Comparison of ENCODE assay signal across 16 cellular contexts in the genomic region with DNA sequence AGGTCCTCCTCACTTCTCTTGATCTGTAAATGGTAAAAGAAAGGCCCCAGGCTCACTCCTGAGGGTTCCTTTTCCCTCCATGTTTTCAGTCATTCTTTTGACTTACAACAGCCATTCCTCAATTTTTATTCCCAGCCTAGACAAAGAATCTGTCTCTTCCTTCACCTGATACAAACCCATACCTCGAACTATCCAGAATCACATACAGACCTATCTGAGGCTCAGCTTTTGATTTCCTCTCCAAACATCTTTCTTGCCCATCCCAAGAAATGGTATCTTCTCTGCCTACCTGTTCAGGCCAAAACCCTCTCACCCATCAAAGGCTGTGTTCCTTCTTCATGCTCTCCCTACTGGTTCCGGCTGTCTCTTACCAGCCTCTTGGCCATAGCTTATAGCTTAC. TPM values are rescaled to one million over a fixed set of nuclear protein-coding genes. Genes with fewer than 3 reads are reported as not detected.
A peak's percentile ranks its signal among the peaks of the same experiment; 100 is the strongest.
DNase-seq lines count a peak whose midpoint lies in the region; ATAC-seq and TF ChIP-seq lines count a peak whose summit lies in the region.
"Had no signal": no experiment of that assay in that cellular context is flagged by ENCODE, and none has a peak within 500 bp of the region (broad histone marks: within the 10 kb centered on the region; RNA-seq: fewer than 3 reads in every experiment).

No MANE protein-coding gene starts in this region.

- no peaks in the 10 kb centered on the region for H3K9me3 ChIP-seq in CD4-positive, CD25-positive, alpha-beta regulatory T cell (ENCODE audit: control insufficient read depth in 2 of 2, low read length in 2 of 2)
- no peaks in the 10 kb centered on the region for H3K9me3 ChIP-seq in DOHH2 (ENCODE audit: control insufficient read depth, insufficient read depth, low read length)
- H3K9me3 ChIP-seq: ascending aorta; BLaER1 treated with 17β-estradiol and CSF1 and Interleukin-3, amounts not matched to agents 10 nM and 100 nM; tibial nerve had no signal

- H3K9me2 ChIP-seq in DOHH2 (replicated peaks; ENCODE audit: control insufficient read depth, low read length): no peaks in the 10 kb centered on the region

- peak overlapping the region; percentile 3 to 93 (median 54) for H3K4me3 Mint-ChIP-seq in CD4-positive, CD25-positive, alpha-beta regulatory T cell
- H3K4me3 Mint-ChIP-seq in activated CD4-positive, alpha-beta memory T cell treated with anti-CD3 and anti-CD28 coated beads, Interleukin-2, amount 10 ng/mL, durations not matched to agents 7 days and 5 days: no peak overlapping the region
- peak overlapping the region; percentile 9 for H3K4me3 Mint-ChIP-seq in mesothelial cell of epicardium

- peak overlapping the region; percentile 74 for H3K4me2 ChIP-seq in DOHH2 (ENCODE audit: low read length)

- no peak overlapping the region for H3K27ac ChIP-seq in CD4-positive, CD25-positive, alpha-beta regulatory T cell (ENCODE audit: insufficient read depth, low read length, poor library complexity, severe bottlenecking)
- H3K27ac ChIP-seq in DOHH2 (ENCODE audit: low read depth, low read length): 0 out of 2 replicates have a peak overlapping the region, but pooled peaks have one; percentile 8
- H3K27ac ChIP-seq: tibial nerve had no signal

- H3K27ac Mint-ChIP-seq in CD4-positive, CD25-positive, alpha-beta regulatory T cell: peak overlapping the region in 2 of 3 donors; percentile 68 to 99
- peak overlapping the region; percentile 23 for H3K27ac Mint-ChIP-seq in activated CD4-positive, alpha-beta memory T cell treated with anti-CD3 and anti-CD28 coated beads, Interleukin-2, amount 10 ng/mL, durations not matched to agents 7 days and 5 days
- H3K27ac Mint-ChIP-seq in mesothelial cell of epicardium: peak overlapping the region; percentile 35

- H3K9me3 Mint-ChIP-seq in CD4-positive, CD25-positive, alpha-beta regulatory T cell: peaks cover 0 to 2% (median 0%) of the 10 kb centered on the region in 7 donors
- H3K9me3 Mint-ChIP-seq in activated CD4-positive, alpha-beta memory T cell treated with anti-CD3 and anti-CD28 coated beads, Interleukin-2, amount 10 ng/mL, durations not matched to agents 7 days and 5 days: no peaks in the 10 kb centered on the region
- H3K9me3 Mint-ChIP-seq in mesothelial cell of epicardium: no peaks in the 10 kb centered on the region

- H3K36me3 ChIP-seq in CD4-positive, CD25-positive, alpha-beta regulatory T cell (ENCODE audit: control insufficient read depth, insufficient read depth, low read length): peaks cover 62% of the 10 kb centered on the region
- peaks cover 94% of the 10 kb centered on the region for H3K36me3 ChIP-seq in DOHH2 (ENCODE audit: control insufficient read depth, low read length)

- CTCF ChIA-PET in activated CD4-positive, alpha-beta memory T cell treated with anti-CD3 and anti-CD28 coated beads, Interleukin-2, amount 10 ng/mL, durations not matched to agents 7 days and 5 days (lab: Charles Lee): interaction anchor here (0.6 to 3.2 kb wide), 3 partner anchors 9 to 702 kb away, joined by 3 to 39 read pairs (median 4); partner anchors contain the start of genes TRIM28 and ZBTB45

- H3K4me1 ChIP-seq in CD4-positive, CD25-positive, alpha-beta regulatory T cell (ENCODE audit: control insufficient read depth, insufficient read depth, low read length, poor library complexity, severe bottlenecking): peaks cover 38% of the 10 kb centered on the region
- peaks cover 45% of the 10 kb centered on the region for H3K4me1 ChIP-seq in DOHH2 (ENCODE audit: control insufficient read depth, low read length)

- no peaks in the 10 kb centered on the region for H3K27me3 Mint-ChIP-seq in CD4-positive, CD25-positive, alpha-beta regulatory T cell
- no peaks in the 10 kb centered on the region for H3K27me3 Mint-ChIP-seq in activated CD4-positive, alpha-beta memory T cell treated with anti-CD3 and anti-CD28 coated beads, Interleukin-2, amount 10 ng/mL, durations not matched to agents 7 days and 5 days
- no peaks in the 10 kb centered on the region for H3K27me3 Mint-ChIP-seq in mesothelial cell of epicardium (ENCODE audit: low read depth)

- peaks cover 31% of the 10 kb centered on the region for H3K36me3 Mint-ChIP-seq in CD4-positive, CD25-positive, alpha-beta regulatory T cell
- peaks cover 83% of the 10 kb centered on the region for H3K36me3 Mint-ChIP-seq in activated CD4-positive, alpha-beta memory T cell treated with anti-CD3 and anti-CD28 coated beads, Interleukin-2, amount 10 ng/mL, durations not matched to agents 7 days and 5 days (ENCODE audit: low read depth)
- peaks cover 34% of the 10 kb centered on the region for H3K36me3 Mint-ChIP-seq in mesothelial cell of epicardium

- peaks cover 0 to 62% (median 30%) of the 10 kb centered on the region in 4 donors for H3K4me1 Mint-ChIP-seq in CD4-positive, CD25-positive, alpha-beta regulatory T cell
- peaks cover 52% of the 10 kb centered on the region for H3K4me1 Mint-ChIP-seq in activated CD4-positive, alpha-beta memory T cell treated with anti-CD3 and anti-CD28 coated beads, Interleukin-2, amount 10 ng/mL, durations not matched to agents 7 days and 5 days
- peaks cover 34% of the 10 kb centered on the region for H3K4me1 Mint-ChIP-seq in mesothelial cell of epicardium

- POLR2A ChIA-PET in activated CD4-positive, alpha-beta memory T cell treated with anti-CD3 and anti-CD28 coated beads, Interleukin-2, amount 10 ng/mL, durations not matched to agents 7 days and 5 days (lab: Charles Lee): interaction anchor here (1.8 to 7.2 kb wide), 4 partner anchors 8 to 190 kb away, joined by 6 to 82 read pairs (median 40); partner anchors contain the start of genes TRIM28, ZBTB45 and ZNF497

- TF ChIP-seq CTCF in DOHH2 (IDR thresholded peaks at IDR 0.05; ENCODE audit: low read depth, low read length, poor library complexity, severe bottlenecking) (no peak), mesothelial cell of epicardium (IDR thresholded peaks at IDR 0.05; ENCODE audit: unreplicated experiment) (no peak)

- peaks cover 49% of the 10 kb centered on the region for H3F3A ChIP-seq in DOHH2 (ENCODE audit: control insufficient read depth, insufficient read depth)

- DNase-seq in CD4-positive, CD25-positive, alpha-beta regulatory T cell: no peak
- DNase-seq in activated CD4-positive, alpha-beta memory T cell treated with anti-CD3 and anti-CD28 coated beads, Interleukin-2, amount 10 ng/mL, durations not matched to agents 7 days and 5 days: no peak
- DNase-seq in mesothelial cell of epicardium (ENCODE audit: low spot score in 2 of 2, unreplicated experiment in 2 of 2) (no peak), SKM-1 (lab: John Stamatoyannopoulos, UW; ENCODE audit: unreplicated experiment) (no peak), HK-2 (ENCODE audit: unreplicated experiment) (no peak), NCI-H82 (lab: John Stamatoyannopoulos, UW) (no peak)
- DNase-seq: dermis blood vessel endothelial cell, NCI-H2107, right cardiac atrium had no signal

- H3K4me3 ChIP-seq in CD4-positive, CD25-positive, alpha-beta regulatory T cell (ENCODE audit: low read depth, low read length): no peak overlapping the region
- no peak overlapping the region for H3K4me3 ChIP-seq in DOHH2 (ENCODE audit: low read length)
- H3K4me3 ChIP-seq: tibial nerve had no signal

- H4K20me1 ChIP-seq in DOHH2 (ENCODE audit: control insufficient read depth, insufficient read depth, low read depth, low read length): no peaks in the 10 kb centered on the region; the same call in 1 of the 2 replicates

- peaks cover 62% of the 10 kb centered on the region for H3K79me2 ChIP-seq in DOHH2 (ENCODE audit: control insufficient read depth, low read length)

- no peaks in the 10 kb centered on the region for H3K27me3 ChIP-seq in CD4-positive, CD25-positive, alpha-beta regulatory T cell (ENCODE audit: control insufficient read depth, insufficient read depth, low read length)
- no peaks in the 10 kb centered on the region for H3K27me3 ChIP-seq in DOHH2 (ENCODE audit: control insufficient read depth, low read length)
- H3K27me3 ChIP-seq: ascending aorta; BLaER1 treated with 17β-estradiol and CSF1 and Interleukin-3, amounts not matched to agents 10 nM and 100 nM; tibial nerve had no signal

- no peak for ATAC-seq in CD4-positive, CD25-positive, alpha-beta regulatory T cell (ENCODE audit: low read depth in 2 of 2)
- no peak for ATAC-seq in HG03460 (IDR thresholded peaks at IDR 0.05; ENCODE audit: unreplicated experiment)
- ATAC-seq: left lobe of liver, right cardiac atrium, Right ventricle myocardium inferior had no signal

RNA-seq across cellular contexts. Expression of gene CHMP2A, which starts 2.2 kb away (rescaled TPM):
- 83.1 TPM for total RNA-seq in CD4-positive, CD25-positive, alpha-beta regulatory T cell
- polyA plus RNA-seq in CD4-positive, CD25-positive, alpha-beta regulatory T cell: 100 to 1,000 TPM; 210 to 273 (median 240) TPM
- 100 to 1,000 TPM; 137 to 144 TPM for total RNA-seq in activated CD4-positive, alpha-beta memory T cell treated with anti-CD3 and anti-CD28 coated beads, Interleukin-2, amount 10 ng/mL, durations not matched to agents 7 days and 5 days
- 82.9 to 86.5 TPM (median 84.3 TPM) in 3 replicates for total RNA-seq in mesothelial cell of epicardium

RNA-seq across cellular contexts. Expression of gene UBE2M, which starts 5.8 kb away (rescaled TPM):
- total RNA-seq in CD4-positive, CD25-positive, alpha-beta regulatory T cell: 50.2 TPM
- 10 to 100 TPM in 2 of 4 donors, 1 to 10 TPM in 2; 8.7 to 17.2 (median 12.9) TPM for polyA plus RNA-seq in CD4-positive, CD25-positive, alpha-beta regulatory T cell
- 10 to 100 TPM; 87.5 to 92.4 TPM for total RNA-seq in activated CD4-positive, alpha-beta memory T cell treated with anti-CD3 and anti-CD28 coated beads, Interleukin-2, amount 10 ng/mL, durations not matched to agents 7 days and 5 days
- total RNA-seq in mesothelial cell of epicardium: 66.2 to 74.7 TPM (median 73.4 TPM) in 3 replicates

RNA-seq across cellular contexts. Expression of gene TRIM28, which starts 8.8 kb away (rescaled TPM):
- total RNA-seq in CD4-positive, CD25-positive, alpha-beta regulatory T cell: 379 TPM
- 10 to 100 TPM; 34.5 to 52.4 (median 44.0) TPM for polyA plus RNA-seq in CD4-positive, CD25-positive, alpha-beta regulatory T cell
- total RNA-seq in activated CD4-positive, alpha-beta memory T cell treated with anti-CD3 and anti-CD28 coated beads, Interleukin-2, amount 10 ng/mL, durations not matched to agents 7 days and 5 days: 100 to 1,000 TPM; 345 TPM
- 577 to 599 TPM (median 579 TPM) in 3 replicates for total RNA-seq in mesothelial cell of epicardium

RNA-seq across cellular contexts. Expression of gene MZF1, which starts 20.5 kb away (rescaled TPM):
- 15.6 TPM for total RNA-seq in CD4-positive, CD25-positive, alpha-beta regulatory T cell
- polyA plus RNA-seq in CD4-positive, CD25-positive, alpha-beta regulatory T cell: 1 to 10 TPM; 7.4 to 8.9 (median 7.9) TPM
- total RNA-seq in activated CD4-positive, alpha-beta memory T cell treated with anti-CD3 and anti-CD28 coated beads, Interleukin-2, amount 10 ng/mL, durations not matched to agents 7 days and 5 days: 10 to 100 TPM; 21.6 to 22.9 TPM
- 42.6 to 43.9 TPM (median 42.8 TPM) in 3 replicates for total RNA-seq in mesothelial cell of epicardium

RNA-seq across cellular contexts. Expression of gene ZBTB45, which starts 33.0 kb away (rescaled TPM):
- 8.0 TPM for total RNA-seq in CD4-positive, CD25-positive, alpha-beta regulatory T cell
- 1 to 10 TPM; 4.2 to 5.7 (median 4.9) TPM for polyA plus RNA-seq in CD4-positive, CD25-positive, alpha-beta regulatory T cell
- 10 to 100 TPM; 15.8 to 17.4 TPM for total RNA-seq in activated CD4-positive, alpha-beta memory T cell treated with anti-CD3 and anti-CD28 coated beads, Interleukin-2, amount 10 ng/mL, durations not matched to agents 7 days and 5 days
- total RNA-seq in mesothelial cell of epicardium: 24.4 to 27.1 TPM (median 24.9 TPM) in 3 replicates

Comparison
In these comparisons a context has a peak if more than half of its experiments do, and no peak if none do; other contexts are left out.
1. H3K27ac Mint-ChIP-seq: peak in every context shown above with its lines; median percentile 84 in CD4-positive, CD25-positive, alpha-beta regulatory T cell; 35 in mesothelial cell of epicardium; 23 in activated CD4-positive, alpha-beta memory T cell treated with anti-CD3 and anti-CD28 coated beads, Interleukin-2, amount 10 ng/mL, durations not matched to agents 7 days and 5 days.